ENCODE assay signal across 17 cellular contexts in genomic region chr11:60932605-60933346, GRCh38. TPM values are rescaled to one million over a fixed set of nuclear protein-coding genes. Genes with fewer than 3 reads are reported as not detected.
DNase-seq lines count a peak whose midpoint lies in the region; ATAC-seq and TF ChIP-seq lines count a peak whose summit lies in the region.
"Had no signal": no experiment of that assay in that cellular context is flagged by ENCODE, and none has a peak within 500 bp of the region (broad histone marks: within the 10 kb centered on the region; RNA-seq: fewer than 3 reads in every experiment).

No MANE protein-coding gene starts in this region.

- H3K4me2 ChIP-seq in H9 (ENCODE audit: insufficient read depth, insufficient read length, low read length) (no peak overlapping the region), SU-DHL-6 (ENCODE audit: low read depth, low read length, poor library complexity, severe bottlenecking) (peak overlapping the region; percentile 37)

- no peak overlapping the region for H2BK120ac ChIP-seq in H9 (ENCODE audit: low read depth, low read length, poor library complexity, severe bottlenecking)

- WGBS in H9 (ENCODE audit: extremely low coverage, insufficient read length, low lambda C conversion rate), result no CpG with 5 or more reads among the region's 5 CpGs
- WGBS in spleen, 5 donors, result 61 to 73% (median 67%) methylated on average over 5 of the region's 5 CpGs

- intact Hi-C loops in spleen (cut with DNase I; ENCODE audit: low total_unique reads), result no loop called here

- H2AFZ ChIP-seq in H9 (ENCODE audit: low read length) (no peak overlapping the region), SU-DHL-6 (ENCODE audit: low read depth, low read length, severe bottlenecking) (no peak overlapping the region)

- no peak for ATAC-seq in HG02981 (IDR thresholded peaks at IDR 0.05; ENCODE audit: unreplicated experiment)
- ATAC-seq: activated T-cell treated with anti-CD3 and anti-CD28 coated beads, Interleukin-2, amount 50 U/mL, for 72 hours; gastroesophageal sphincter; sciatic nerve had no signal

- H4K20me1 ChIP-seq in H9 (ENCODE audit: control insufficient read depth, insufficient read depth, insufficient read length) (no peaks in the 10 kb centered on the region), SU-DHL-6 (ENCODE audit: low read depth, low read length) (no peaks in the 10 kb centered on the region)

- no peak overlapping the region for H3K14ac ChIP-seq in H9 (ENCODE audit: insufficient read depth, low read length)

- no peak overlapping the region for H3K9ac ChIP-seq in H9 (ENCODE audit: extremely low read depth, insufficient read length, low read length)
- no peak overlapping the region for H3K9ac ChIP-seq in SU-DHL-6 (ENCODE audit: low read length)

- H3K36me3 ChIP-seq in SU-DHL-6 (ENCODE audit: low read length), result no peaks in the 10 kb centered on the region
- H3K36me3 ChIP-seq in spleen, result peaks cover 0 to 21% (median 11%) of the 10 kb centered on the region in 6 donors

- H3K27me3 ChIP-seq in H9 (ENCODE audit: insufficient read depth, low read length), result no peaks in the 10 kb centered on the region
- H3K27me3 ChIP-seq in SU-DHL-6 (ENCODE audit: low read length), result no peaks in the 10 kb centered on the region
- H3K27me3 ChIP-seq in spleen (replicated peaks in 1 of 7), result no peaks in the 10 kb centered on the region
- H3K27me3 ChIP-seq: tibial nerve had no signal

- H2BK15ac ChIP-seq in H9 (ENCODE audit: low read depth, low read length), result no peak overlapping the region

- no peak overlapping the region for H2AK5ac ChIP-seq in H9 (ENCODE audit: insufficient read length, low read length)

- no peak overlapping the region for H3K56ac ChIP-seq in H9 (ENCODE audit: insufficient read length, low read depth, low read length)

- no peak overlapping the region for H3K4me3 ChIP-seq in SU-DHL-6 (ENCODE audit: insufficient read depth, low read length, poor library complexity, severe bottlenecking)
- H3K4me3 ChIP-seq in spleen, result peak overlapping the region in 1 of 8 donors; percentile 4
- H3K4me3 ChIP-seq: gastroesophageal sphincter, tibial nerve had no signal

- H3K4me3 Mint-ChIP-seq in H9 (no peak overlapping the region), chondrocyte (ENCODE audit: unreplicated experiment) (no peak overlapping the region)
- H3K4me3 Mint-ChIP-seq: activated CD4-positive, alpha-beta T cell treated with anti-CD3 and anti-CD28 coated beads, Interleukin-2, amount 10 ng/mL, durations not matched to agents 7 days and 5 days; activated T-cell treated with anti-CD3 and anti-CD28 coated beads, Interleukin-2, amount 50 U/mL, for 72 hours had no signal

- H3K79me2 ChIP-seq in H9 (ENCODE audit: insufficient read depth, low read length) (no peaks in the 10 kb centered on the region), SU-DHL-6 (ENCODE audit: insufficient read depth, low read length) (no peaks in the 10 kb centered on the region)

- no peak overlapping the region for H2BK20ac ChIP-seq in H9 (ENCODE audit: low read depth, low read length, poor library complexity, severe bottlenecking)

- no peak overlapping the region for H2BK5ac ChIP-seq in H9 (ENCODE audit: insufficient read length, low read length)

- no peak overlapping the region for H4K91ac ChIP-seq in H9 (ENCODE audit: insufficient read length, low read depth, low read length)

- H3K79me1 ChIP-seq in H9 (ENCODE audit: insufficient read depth, low read depth, low read length, poor library complexity, severe bottlenecking), result no peaks in the 10 kb centered on the region

- H3T11ph ChIP-seq in H9 (ENCODE audit: low read length), result no peak overlapping the region

- TF ChIP-seq CTCF in H9 (conservative IDR thresholded peaks at IDR 0.05), result no peak
- TF ChIP-seq CTCF in SU-DHL-6 (IDR thresholded peaks at IDR 0.05; ENCODE audit: insufficient read depth, low read length, poor library complexity, severe bottlenecking), result no peak
- no peak for TF ChIP-seq CTCF in spleen (IDR thresholded peaks at IDR 0.05 in 8 of 11, conservative IDR thresholded peaks at IDR 0.05 in 3 of 11)
- TF ChIP-seq CTCF in chondrocyte (IDR thresholded peaks at IDR 0.05), result no peak

- peak in 1 of 3 donors; percentile 6 for TF ChIP-seq POLR2A in spleen (IDR thresholded peaks at IDR 0.05)

- H3K27ac Mint-ChIP-seq in H9, result peak overlapping the region in 2 of 3 experiments; percentile 82 to 84; a peak in 2 of 7 replicates
- no peak overlapping the region for H3K27ac Mint-ChIP-seq in chondrocyte (ENCODE audit: unreplicated experiment)
- H3K27ac Mint-ChIP-seq: activated CD4-positive, alpha-beta T cell treated with anti-CD3 and anti-CD28 coated beads, Interleukin-2, amount 10 ng/mL, durations not matched to agents 7 days and 5 days; activated T-cell treated with anti-CD3 and anti-CD28 coated beads, Interleukin-2, amount 50 U/mL, for 72 hours had no signal

- H3F3A ChIP-seq in SU-DHL-6 (ENCODE audit: insufficient read depth), result peaks cover 10% of the 10 kb centered on the region

- no peak overlapping the region for H2BK12ac ChIP-seq in H9 (ENCODE audit: insufficient read length, low read depth, low read length)

- no peak overlapping the region for H3K18ac ChIP-seq in H9 (ENCODE audit: insufficient read length, low read depth, low read length)

- no peak overlapping the region for H3K27ac ChIP-seq in H9 (ENCODE audit: insufficient read length, low read depth, low read length)
- peak overlapping the region; percentile 65 for H3K27ac ChIP-seq in SU-DHL-6 (ENCODE audit: low read depth, low read length)
- H3K27ac ChIP-seq in spleen, result peak overlapping the region in 5 of 8 donors; percentile 52 to 78 (median 76)
- H3K27ac ChIP-seq: C4-2B, gastroesophageal sphincter, tibial nerve had no signal

- H3K23me2 ChIP-seq in H9 (ENCODE audit: insufficient read length, low read depth, low read length, poor library complexity, severe bottlenecking), result no peaks in the 10 kb centered on the region

- peaks cover 26 to 62% (median 61%) of the 10 kb centered on the region in 3 experiments; a peak in 6 of 7 replicates for H3K36me3 Mint-ChIP-seq in H9 (ENCODE audit: insufficient read depth in 1 of 3, low read depth in 3 of 3)
- H3K36me3 Mint-ChIP-seq in chondrocyte (ENCODE audit: low read depth), result peaks cover 10% of the 10 kb centered on the region

- H4K5ac ChIP-seq in H9 (ENCODE audit: insufficient read length, low read depth, low read length), result no peak overlapping the region

- DNase-seq in H9 (no peak), spleen (peak; percentile 69), chondrocyte (ENCODE audit: low spot score) (no peak)
- DNase-seq: activated CD4-positive, alpha-beta T cell treated with anti-CD3 and anti-CD28 coated beads, Interleukin-2, amount 10 ng/mL, durations not matched to agents 7 days and 5 days; activated T-cell treated with anti-CD3 and anti-CD28 coated beads, Interleukin-2, amount 50 U/mL, for 72 hours; DMS53; occipital lobe; SHP77 treated with DMSO at 0.1 percent for 48 hours; stimulated activated CD4-positive, alpha-beta T cell treated with anti-CD3 and anti-CD28 coated beads, Interleukin-4, amount 100 ng/mL, for 1 hour; T-helper 9 cell had no signal

- H4K8ac ChIP-seq in H9 (replicated peaks; ENCODE audit: insufficient read length, low read depth, low read length), result no peak overlapping the region

- H3K9me3 Mint-ChIP-seq in H9, result no peaks in the 10 kb centered on the region
- H3K9me3 Mint-ChIP-seq in chondrocyte (ENCODE audit: low read depth), result no peaks in the 10 kb centered on the region
- H3K9me3 Mint-ChIP-seq: activated CD4-positive, alpha-beta T cell treated with anti-CD3 and anti-CD28 coated beads, Interleukin-2, amount 10 ng/mL, durations not matched to agents 7 days and 5 days; activated T-cell treated with anti-CD3 and anti-CD28 coated beads, Interleukin-2, amount 50 U/mL, for 72 hours had no signal

- H3K23ac ChIP-seq in H9 (ENCODE audit: insufficient read length, low read depth, low read length), result no peak overlapping the region

- H3K9me2 ChIP-seq in SU-DHL-6 (replicated peaks; ENCODE audit: insufficient read depth, low read length), result no peaks in the 10 kb centered on the region

- H3K4me1 Mint-ChIP-seq in H9 (peaks cover 7 to 14% of the 10 kb centered on the region in 2 experiments), chondrocyte (ENCODE audit: low read depth) (no peaks in the 10 kb centered on the region)
- H3K4me1 Mint-ChIP-seq: activated CD4-positive, alpha-beta T cell treated with anti-CD3 and anti-CD28 coated beads, Interleukin-2, amount 10 ng/mL, durations not matched to agents 7 days and 5 days had no signal

- H3K4me1 ChIP-seq in H9 (ENCODE audit: insufficient read depth, low read length), result no peaks in the 10 kb centered on the region
- peaks cover 0 to 56% (median 27%) of the 10 kb centered on the region in 6 donors for H3K4me1 ChIP-seq in spleen
- H3K4me1 ChIP-seq: gastroesophageal sphincter had no signal

- H3K27me3 Mint-ChIP-seq in H9 (ENCODE audit: low read depth) (no peaks in the 10 kb centered on the region), chondrocyte (ENCODE audit: low read depth) (no peaks in the 10 kb centered on the region)

- no peak overlapping the region for H3K4ac ChIP-seq in H9 (ENCODE audit: low read depth, low read length)

- H3K9me3 ChIP-seq in H9 (ENCODE audit: control insufficient read depth, low read depth, low read length) (no peaks in the 10 kb centered on the region), SU-DHL-6 (ENCODE audit: insufficient read depth, low read length) (no peaks in the 10 kb centered on the region), spleen (no peaks in the 10 kb centered on the region)
- H3K9me3 ChIP-seq: gastroesophageal sphincter, tibial nerve had no signal

RNA-seq across cellular contexts. Expression of gene TMEM132A, which starts 8.5 kb away (rescaled TPM):
- total RNA-seq in H9 (2021) (84.5 and 95.5 TPM in 2 replicates), spleen (10 to 100 TPM in 4 of 7 donors, 1 to 10 TPM in 3; 5.6 to 15.6 (median 13.0) TPM), chondrocyte (41.3 to 72.0 TPM (median 69.8 TPM) in 3 replicates)
- 10 to 100 TPM in 1 of 3 donors, 1 to 10 TPM in 2; 5.7 to 11.4 (median 7.1) TPM for polyA plus RNA-seq in spleen

RNA-seq across cellular contexts. Expression of gene TMEM109, which starts 18.8 kb away (rescaled TPM):
- 36.4 and 38.0 TPM in 2 replicates for total RNA-seq in H9 (2021)
- total RNA-seq in spleen, result 100 to 1,000 TPM in 6 of 7 donors, 10 to 100 TPM in 1; 82.1 to 125 (median 109) TPM
- polyA plus RNA-seq in spleen, result 10 to 100 TPM; 53.6 to 84.7 (median 84.5) TPM
- 97.0 to 124 TPM (median 104 TPM) in 3 replicates for total RNA-seq in chondrocyte

RNA-seq across cellular contexts. Expression of gene SLC15A3, which starts 19.2 kb away (rescaled TPM):
- total RNA-seq in H9 (2021) (7.0 and 8.1 TPM in 2 replicates), spleen (100 to 1,000 TPM in 4 of 7 donors, 10 to 100 TPM in 3; 62.9 to 133 (median 114) TPM), chondrocyte (0.54 to 1.6 TPM (median 0.62 TPM) in 3 replicates)
- 100 to 1,000 TPM in 2 of 3 donors, 10 to 100 TPM in 1; 83.8 to 139 (median 115) TPM for polyA plus RNA-seq in spleen

RNA-seq across cellular contexts. Expression of gene PRPF19, which starts 26.4 kb away (rescaled TPM):
- total RNA-seq in H9 (2021), result 130 and 132 TPM in 2 replicates
- total RNA-seq in spleen, result 10 to 100 TPM; 58.7 to 81.1 (median 73.4) TPM
- polyA plus RNA-seq in spleen, result 10 to 100 TPM; 65.2 to 76.7 (median 66.4) TPM
- total RNA-seq in chondrocyte, result 48.4 to 51.3 TPM (median 48.6 TPM) in 3 replicates

RNA-seq across cellular contexts. Expression of gene CD6, which starts 38.7 kb away (rescaled TPM):
- total RNA-seq in H9 (2021), result not detected in 2 replicates
- total RNA-seq in spleen, result 10 to 100 TPM; 13.4 to 47.6 (median 31.4) TPM
- 10 to 100 TPM; 10.9 to 21.8 (median 20.3) TPM for polyA plus RNA-seq in spleen
- 0.33 TPM in 1 of 3 replicates, not detected in the others for total RNA-seq in chondrocyte
- total RNA-seq: endothelial cell of umbilical vein had no signal
- polyA plus RNA-seq: endothelial cell of umbilical vein had no signal
